ENCODE assay signal across 23 cellular contexts in the genomic region with DNA sequence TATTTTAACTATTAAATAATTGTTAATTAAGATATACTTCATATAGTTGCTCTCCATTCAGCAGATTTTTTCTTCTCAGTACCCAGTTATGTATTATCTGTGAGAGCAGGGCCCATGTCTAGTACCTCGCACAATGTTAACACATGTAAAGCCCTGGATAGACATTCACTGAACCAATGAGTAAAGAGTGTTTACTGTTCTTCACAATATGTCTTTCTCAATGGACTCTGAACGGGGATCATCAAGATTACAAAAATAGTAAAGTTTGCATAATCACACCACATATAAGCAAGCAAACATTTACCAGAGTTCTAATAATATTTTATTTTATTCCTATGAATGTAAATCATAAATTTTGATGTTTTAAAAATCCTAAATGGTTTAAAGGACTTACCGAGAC.
"Had no signal": no experiment of that assay in that cellular context is flagged by ENCODE, and none has a peak within 500 bp of the region (broad histone marks: within the 10 kb centered on the region; RNA-seq: fewer than 3 reads in every experiment).

No MANE protein-coding gene starts in this region.

- FAIRE-seq: RCC 7860 had no signal

- H3K4me3 ChIP-seq: MG63 had no signal

- H3K27me3 ChIP-seq: MG63 had no signal

- H3K9ac ChIP-seq: SK-N-SH had no signal

- DNase-seq: IMR-90, Karpas-422, KG1, MG63, NCI-H1092, NCI-H1105 treated with DMSO at 0.1 percent for 48 hours, NCI-H1417 treated with DMSO at 0.1 percent for 48 hours, NCI-H146, NCI-H1694 treated with DMSO at 0.1 percent for 48 hours, NCI-H1930, NCI-H2081, NCI-H2107, NCI-H226, NCI-H446, NCI-H510A, NCI-H524 treated with DMSO at 0.1 percent for 48 hours, NCI-H69, NCI-H774, Right ventricle myocardium superior, RPMI8226, SIG-M5, SK-N-SH had no signal

- H3K4me2 ChIP-seq: SK-N-SH had no signal

- H3K9me3 ChIP-seq: MG63, SK-N-SH had no signal
